Comparison of ENCODE assay signal across 8 cellular contexts in the genomic region with DNA sequence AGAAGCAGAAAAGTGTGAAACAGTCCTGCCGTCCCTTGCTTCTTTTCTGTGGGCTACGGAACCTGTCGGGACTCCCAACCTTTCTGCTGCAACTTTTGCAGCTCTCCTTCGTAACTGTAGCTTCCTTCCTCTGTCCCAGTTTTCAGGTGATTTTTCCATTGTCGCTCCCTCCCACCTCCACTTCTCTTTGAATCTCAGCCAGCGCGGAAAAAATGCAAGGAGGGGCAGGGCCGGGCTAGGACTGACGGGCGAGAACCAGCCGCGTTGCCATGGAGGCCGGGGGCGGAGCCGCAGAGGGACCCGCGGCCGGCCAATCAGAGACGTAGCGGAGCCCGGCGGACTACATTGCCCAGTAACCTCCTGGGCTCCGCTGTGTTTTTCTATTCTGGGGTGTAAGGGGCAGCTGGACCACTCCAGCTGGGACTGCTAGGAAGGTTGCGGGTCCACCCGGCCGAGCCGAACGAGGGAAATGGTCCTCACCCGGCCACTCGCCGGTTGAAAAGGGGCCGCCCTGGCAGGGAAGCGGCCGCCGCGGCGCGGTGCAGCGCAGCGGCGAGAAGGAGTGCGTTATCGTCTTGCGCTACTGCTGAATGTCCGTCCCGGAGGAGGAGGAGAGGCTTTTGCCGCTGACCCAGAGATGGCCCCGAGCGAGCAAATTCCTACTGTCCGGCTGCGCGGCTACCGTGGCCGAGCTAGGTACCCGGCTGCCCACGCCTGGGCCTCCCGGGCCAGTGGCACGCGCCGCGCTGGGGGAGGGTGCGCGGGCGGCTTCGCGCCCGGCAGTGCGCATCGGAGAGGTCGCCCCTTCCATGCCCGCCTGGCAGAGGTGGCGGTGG. TPM values are rescaled to one million over a fixed set of nuclear protein-coding genes. Genes with fewer than 3 reads are reported as not detected.
DNase-seq lines count a peak whose midpoint lies in the region; ATAC-seq and TF ChIP-seq lines count a peak whose summit lies in the region.

A gene with protein sequence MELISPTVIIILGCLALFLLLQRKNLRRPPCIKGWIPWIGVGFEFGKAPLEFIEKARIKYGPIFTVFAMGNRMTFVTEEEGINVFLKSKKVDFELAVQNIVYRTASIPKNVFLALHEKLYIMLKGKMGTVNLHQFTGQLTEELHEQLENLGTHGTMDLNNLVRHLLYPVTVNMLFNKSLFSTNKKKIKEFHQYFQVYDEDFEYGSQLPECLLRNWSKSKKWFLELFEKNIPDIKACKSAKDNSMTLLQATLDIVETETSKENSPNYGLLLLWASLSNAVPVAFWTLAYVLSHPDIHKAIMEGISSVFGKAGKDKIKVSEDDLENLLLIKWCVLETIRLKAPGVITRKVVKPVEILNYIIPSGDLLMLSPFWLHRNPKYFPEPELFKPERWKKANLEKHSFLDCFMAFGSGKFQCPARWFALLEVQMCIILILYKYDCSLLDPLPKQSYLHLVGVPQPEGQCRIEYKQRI (minus strand): TSS at position 216 of the 836 bp plus-strand sequence. CDS start 236 bp downstream, outside the sequence.
A gene with protein sequence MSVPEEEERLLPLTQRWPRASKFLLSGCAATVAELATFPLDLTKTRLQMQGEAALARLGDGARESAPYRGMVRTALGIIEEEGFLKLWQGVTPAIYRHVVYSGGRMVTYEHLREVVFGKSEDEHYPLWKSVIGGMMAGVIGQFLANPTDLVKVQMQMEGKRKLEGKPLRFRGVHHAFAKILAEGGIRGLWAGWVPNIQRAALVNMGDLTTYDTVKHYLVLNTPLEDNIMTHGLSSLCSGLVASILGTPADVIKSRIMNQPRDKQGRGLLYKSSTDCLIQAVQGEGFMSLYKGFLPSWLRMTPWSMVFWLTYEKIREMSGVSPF (plus strand): TSS at position 373 of the 836 bp plus-strand sequence. CDS start 218 bp downstream, at position 591.

- no peaks in the 10 kb centered on the region for H3K36me3 ChIP-seq in KMS-11 (ENCODE audit: insufficient read depth)
- H3K36me3 ChIP-seq in naive thymus-derived CD4-positive, alpha-beta T cell (ENCODE audit: control insufficient read depth in 2 of 3, insufficient read depth in 3 of 3, low read length in 3 of 3): no peaks in the 10 kb centered on the region

- no peaks in the 10 kb centered on the region for H3K27me3 ChIP-seq in KMS-11 (ENCODE audit: insufficient read depth, low read depth)
- peaks cover 0 to 15% of the 10 kb centered on the region in 2 donors for H3K27me3 ChIP-seq in naive thymus-derived CD4-positive, alpha-beta T cell (ENCODE audit: control insufficient read depth in 2 of 2, insufficient read depth in 2 of 2, low read length in 2 of 2)

- no peaks in the 10 kb centered on the region for H4K20me1 ChIP-seq in KMS-11 (ENCODE audit: insufficient read depth)

- no peaks in the 10 kb centered on the region for H3K79me2 ChIP-seq in KMS-11 (ENCODE audit: insufficient read depth, low read depth)

- H3K4me3 ChIP-seq in KMS-11 (IDR thresholded peaks at IDR 0.05; ENCODE audit: insufficient read depth, low read depth, low read length) (no peak within 1 kb of the TSS), fibroblast of mammary gland (ENCODE audit: control insufficient read depth, low read depth, low read length) (peak within 1 kb of the TSS; percentile 72)
- peak within 1 kb of the TSS; percentile 75 for H3K4me3 ChIP-seq in naive thymus-derived CD4-positive, alpha-beta T cell (ENCODE audit: low read length)

- CTCF ChIA-PET in naive thymus-derived CD4-positive, alpha-beta T cell (lab: Charles Lee): no interaction called here

- H3K4me1 Mint-ChIP-seq in naive thymus-derived CD4-positive, alpha-beta T cell: peaks cover 11 to 17% (median 14%) of the 10 kb centered on the region in 7 donors
- H3K4me1 Mint-ChIP-seq in stimulated activated effector memory CD8-positive, alpha-beta T cell treated with anti-CD3 and anti-CD28 coated beads, Interleukin-12 subunit alpha, Interleukin-12 subunit beta, amount 100 ng/mL, for 72 hours: peaks cover 16% of the 10 kb centered on the region

- H3K9me3 Mint-ChIP-seq in naive thymus-derived CD4-positive, alpha-beta T cell: peaks cover 0 to 5% (median 0%) of the 10 kb centered on the region in 11 donors
- no peaks in the 10 kb centered on the region for H3K9me3 Mint-ChIP-seq in stimulated activated effector memory CD8-positive, alpha-beta T cell treated with anti-CD3 and anti-CD28 coated beads, Interleukin-12 subunit alpha, Interleukin-12 subunit beta, amount 100 ng/mL, for 72 hours

- TF ChIP-seq CTCF in KMS-11 (conservative IDR thresholded peaks at IDR 0.05; ENCODE audit: low read depth, low read length) (no peak), fibroblast of mammary gland (conservative IDR thresholded peaks at IDR 0.05; ENCODE audit: control insufficient read depth, insufficient read depth, low read depth, low read length) (no peak)

- peak within 1 kb of the TSS; percentile 36 for H3K9ac ChIP-seq in KMS-11

- H3K36me3 Mint-ChIP-seq in naive thymus-derived CD4-positive, alpha-beta T cell: no peaks in the 10 kb centered on the region
- no peaks in the 10 kb centered on the region for H3K36me3 Mint-ChIP-seq in stimulated activated effector memory CD8-positive, alpha-beta T cell treated with anti-CD3 and anti-CD28 coated beads, Interleukin-12 subunit alpha, Interleukin-12 subunit beta, amount 100 ng/mL, for 72 hours

- POLR2A ChIA-PET in naive thymus-derived CD4-positive, alpha-beta T cell (lab: Charles Lee): no interaction called here

- H3K4me1 ChIP-seq in KMS-11 (ENCODE audit: low read depth, poor library complexity, severe bottlenecking): peaks cover 13% of the 10 kb centered on the region
- peaks cover 4 to 9% of the 10 kb centered on the region in 2 donors for H3K4me1 ChIP-seq in naive thymus-derived CD4-positive, alpha-beta T cell (ENCODE audit: control insufficient read depth in 2 of 2, insufficient read depth in 2 of 2, low read length in 2 of 2)

- peak; percentile 87 for DNase-seq in DMS 273 treated with DMSO at 0.1 percent for 48 hours (lab: John Stamatoyannopoulos, UW)
- DNase-seq in RPMI7951 (ENCODE audit: low read depth): peak; percentile 84
- DNase-seq in activated T-helper 9 cell treated with anti-CD3 and anti-CD28 coated beads, Interleukin-2, amount 50 U/mL, for 16 hours (ENCODE audit: low read depth): peak; percentile 68
- DNase-seq in fibroblast of mammary gland (ENCODE audit: low read depth): peak; percentile 74
- peak; percentile 58 to 84 (median 64) for DNase-seq in naive thymus-derived CD4-positive, alpha-beta T cell
- DNase-seq in stimulated activated effector memory CD8-positive, alpha-beta T cell treated with anti-CD3 and anti-CD28 coated beads, Interleukin-12 subunit alpha, Interleukin-12 subunit beta, amount 100 ng/mL, for 72 hours (ENCODE audit: low spot score in 2 of 2): peak; percentile 67 to 87

- peak within 1 kb of the TSS; percentile 93 for H3K4me2 ChIP-seq in KMS-11

- no peak within 1 kb of the TSS for H3K27ac ChIP-seq in KMS-11
- H3K27ac ChIP-seq in naive thymus-derived CD4-positive, alpha-beta T cell (ENCODE audit: low read depth, low read length): no peak within 1 kb of the TSS

- peak; percentile 100 for ATAC-seq in GM21737 (IDR thresholded peaks at IDR 0.05; ENCODE audit: unreplicated experiment)
- ATAC-seq in naive thymus-derived CD4-positive, alpha-beta T cell: peak; percentile 99
- peak; percentile 99 for ATAC-seq in stimulated activated effector memory CD8-positive, alpha-beta T cell treated with anti-CD3 and anti-CD28 coated beads, Interleukin-12 subunit alpha, Interleukin-12 subunit beta, amount 100 ng/mL, for 72 hours

- peak within 1 kb of the TSS in 3 of 9 donors; percentile 36 to 79 (median 62) for H3K27ac Mint-ChIP-seq in naive thymus-derived CD4-positive, alpha-beta T cell
- peak within 1 kb of the TSS; percentile 53 for H3K27ac Mint-ChIP-seq in stimulated activated effector memory CD8-positive, alpha-beta T cell treated with anti-CD3 and anti-CD28 coated beads, Interleukin-12 subunit alpha, Interleukin-12 subunit beta, amount 100 ng/mL, for 72 hours

- H3K27me3 Mint-ChIP-seq in naive thymus-derived CD4-positive, alpha-beta T cell: peaks cover 44 to 64% (median 53%) of the 10 kb centered on the region in 5 donors

- intact Hi-C loops in naive thymus-derived CD4-positive, alpha-beta T cell (cut with micrococcal nuclease): loop anchor here (1.0 to 5.0 kb wide), 3 partner anchors 523 to 654 kb away; partner anchors contain the start of genes ENPP4 (in 1 of the 2) and TNFRSF21 (in 1 of the 2)

- peak within 1 kb of the TSS; percentile 90 for H2AFZ ChIP-seq in KMS-11 (ENCODE audit: low read depth)

- peak within 1 kb of the TSS; percentile 84 to 96 (median 89) for H3K4me3 Mint-ChIP-seq in naive thymus-derived CD4-positive, alpha-beta T cell
- peak within 1 kb of the TSS; percentile 79 for H3K4me3 Mint-ChIP-seq in stimulated activated effector memory CD8-positive, alpha-beta T cell treated with anti-CD3 and anti-CD28 coated beads, Interleukin-12 subunit alpha, Interleukin-12 subunit beta, amount 100 ng/mL, for 72 hours

- H3K9me3 ChIP-seq in naive thymus-derived CD4-positive, alpha-beta T cell (ENCODE audit: control insufficient read depth in 2 of 3, low read length in 3 of 3): no peaks in the 10 kb centered on the region

RNA-seq across cellular contexts. Expression of the first gene that starts in this region (rescaled TPM):
- total RNA-seq in RPMI7951 (2014; rRNA removed; shearing (Covaris generic)): 1.8 and 2.3 TPM in 2 replicates
- total RNA-seq in naive thymus-derived CD4-positive, alpha-beta T cell: not detected
- not detected for polyA plus RNA-seq in naive thymus-derived CD4-positive, alpha-beta T cell

RNA-seq across cellular contexts. Expression of the second gene that starts in this region (rescaled TPM):
- 1.8 and 2.6 TPM in 2 replicates for total RNA-seq in RPMI7951 (2014; rRNA removed; shearing (Covaris generic))
- total RNA-seq in naive thymus-derived CD4-positive, alpha-beta T cell: 1 to 10 TPM in 3 of 5 experiments, under 1 TPM in 1, not detected in 1; 0.50 to 5.7 (median 2.6) TPM
- under 1 TPM in 1 of 2 donors, not detected in 1; 0.48 TPM for polyA plus RNA-seq in naive thymus-derived CD4-positive, alpha-beta T cell
